In the genomic region with DNA sequence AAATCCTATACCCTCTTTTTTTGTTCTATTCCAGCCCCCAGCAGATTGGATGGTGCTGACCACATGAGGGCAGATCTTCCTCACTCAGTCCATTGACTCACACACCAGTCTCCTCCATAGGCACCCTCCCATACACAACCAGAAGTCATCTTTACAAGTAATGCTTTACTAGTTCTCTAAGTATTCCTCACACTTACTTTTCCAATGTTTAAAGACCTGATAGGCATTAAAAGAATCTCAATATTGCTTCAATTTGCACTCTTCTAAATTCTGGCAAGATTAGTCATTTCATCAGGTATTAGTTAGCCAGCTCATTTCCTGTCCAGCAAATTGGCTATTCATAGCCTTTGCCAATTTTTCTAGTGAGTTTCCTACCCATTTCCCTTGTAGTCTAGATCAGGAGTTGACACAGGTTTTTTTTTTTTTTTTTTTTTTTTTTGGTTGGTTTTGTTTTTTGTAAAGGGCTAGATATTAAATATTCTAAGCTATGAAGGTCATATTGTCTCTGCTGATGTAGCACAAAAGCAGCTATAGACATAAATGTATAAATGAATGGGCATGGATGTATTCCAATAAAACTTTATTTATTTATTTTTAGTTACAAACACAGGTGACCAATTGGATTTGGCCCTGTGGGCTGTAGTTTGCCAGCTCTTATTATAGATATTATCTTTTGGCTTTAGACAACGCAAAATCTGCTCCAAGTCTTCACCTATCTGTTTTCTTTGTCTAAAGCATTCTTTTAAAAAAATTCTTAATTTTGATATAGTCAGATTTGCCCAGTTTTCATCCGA, we compare ENCODE assay signal across 17 cellular contexts.
DNase-seq lines count a peak whose midpoint lies in the region; TF ChIP-seq lines count a peak whose summit lies in the region.
"Had no signal": no experiment of that assay in that cellular context is flagged by ENCODE, and none has a peak within 500 bp of the region (broad histone marks: within the 10 kb centered on the region; RNA-seq: fewer than 3 reads in every experiment).

No MANE protein-coding gene starts in this region.

- H3K4me1 Mint-ChIP-seq in HFFc6 (ENCODE audit: low read depth) = peaks cover 80% of the 10 kb centered on the region

- H3K27me3 Mint-ChIP-seq in HFFc6 (ENCODE audit: insufficient read depth) = no peaks in the 10 kb centered on the region; the same call in 1 of the 2 replicates

- TF ChIP-seq CTCF in A673 (conservative IDR thresholded peaks at IDR 0.05; ENCODE audit: low read depth, low read length) = no peak
- TF ChIP-seq CTCF in HFFc6 (IDR thresholded peaks at IDR 0.05) = peak; percentile 58
- no peak for TF ChIP-seq CTCF in fibroblast of lung (conservative IDR thresholded peaks at IDR 0.05 in 1 of 2, IDR thresholded peaks at IDR 0.05 in 1 of 2; ENCODE audit: low read depth in 1 of 2, low read length in 2 of 2)

- H3K9ac ChIP-seq in fibroblast of lung (ENCODE audit: insufficient read depth, low read length) = no peak overlapping the region

- H4K20me1 ChIP-seq in fibroblast of lung (ENCODE audit: control insufficient read depth, extremely low read depth, insufficient read depth, low read length) = no peaks in the 10 kb centered on the region

- no peak overlapping the region for H3K4me2 ChIP-seq in fibroblast of lung (ENCODE audit: extremely low read depth, insufficient read depth, low read length)

- peak overlapping the region; percentile 72 for H3K27ac Mint-ChIP-seq in HFFc6
- H3K27ac Mint-ChIP-seq: activated CD8-positive, alpha-beta memory T cell treated with anti-CD3 and anti-CD28 coated beads, Interleukin-2, amount 10 ng/mL, durations not matched to agents 7 days and 5 days; activated naive CD8-positive, alpha-beta T cell treated with anti-CD3 and anti-CD28 coated beads, Interleukin-2, amount 10 ng/mL, durations not matched to agents 7 days and 5 days had no signal

- H3K27me3 ChIP-seq in A673 (replicated peaks; ENCODE audit: insufficient read depth, low read depth, low read length, poor library complexity) (no peaks in the 10 kb centered on the region), fibroblast of lung (ENCODE audit: control insufficient read depth, insufficient read depth, low read length) (no peaks in the 10 kb centered on the region)

- CTCF ChIA-PET in A673 (lab: Charles Lee) = no interaction called here

- H3K4me1 ChIP-seq in A673 (ENCODE audit: insufficient read depth, low read length, poor library complexity, severe bottlenecking) (peaks cover 6% of the 10 kb centered on the region), fibroblast of lung (ENCODE audit: control insufficient read depth, extremely low read depth, insufficient read depth, low read length) (peaks cover 38% of the 10 kb centered on the region)

- H3K36me3 ChIP-seq in A673 (ENCODE audit: insufficient read depth, low read length, poor library complexity, severe bottlenecking) = no peaks in the 10 kb centered on the region
- H3K36me3 ChIP-seq in fibroblast of lung (ENCODE audit: control insufficient read depth, insufficient read depth, low read length) = no peaks in the 10 kb centered on the region

- H3K4me3 ChIP-seq in A673 (ENCODE audit: low read depth, low read length, poor library complexity, severe bottlenecking) = no peak overlapping the region
- H3K4me3 ChIP-seq in fibroblast of lung (replicated peaks in 1 of 4; ENCODE audit: control extremely low read depth in 1 of 4, insufficient read depth in 1 of 4, low read depth in 3 of 4, low read length in 4 of 4) = no peak overlapping the region

- BruUV-seq in A673 (replicated peaks; lab: Mats Ljungman, UMichigan) = no TSS peak

- POLR2A ChIA-PET in A673 (lab: Charles Lee; ENCODE audit: low non-redundant PET) = no interaction called here

- DNase-seq in A673 (ENCODE audit: low spot score) = peak; percentile 51
- peak; percentile 90 for DNase-seq in HFFc6
- peak; percentile 27 for DNase-seq in T1000 (lab: John Stamatoyannopoulos, UW)
- peak in 1 of 2 donors; percentile 84 for DNase-seq in fibroblast of lung (ENCODE audit: low read depth in 2 of 2)
- DNase-seq in globus pallidus (ENCODE audit: low spot score) = no peak
- DNase-seq in occipital lobe (lab: John Stamatoyannopoulos, UW) = no peak
- no peak for DNase-seq in H4 (ENCODE audit: low spot score)
- no peak for DNase-seq in SHP77 (lab: John Stamatoyannopoulos, UW)
- DNase-seq: activated CD8-positive, alpha-beta memory T cell treated with anti-CD3 and anti-CD28 coated beads, Interleukin-2, amount 10 ng/mL, durations not matched to agents 7 days and 5 days; activated naive CD8-positive, alpha-beta T cell treated with anti-CD3 and anti-CD28 coated beads, Interleukin-2, amount 10 ng/mL, durations not matched to agents 7 days and 5 days; cortex of kidney; kidney; NCI-H526 treated with DMSO at 0.1 percent for 48 hours; SIG-M5; stimulated activated CD4-positive, alpha-beta T cell treated with anti-CD3 and anti-CD28 coated beads, Interleukin-1b, Interleukin-23, amount 100 ng/mL, for 48 hours; trophoblast cell had no signal

- H3K79me2 ChIP-seq in fibroblast of lung (ENCODE audit: control insufficient read depth, insufficient read depth, low read length) = no peaks in the 10 kb centered on the region

- no peaks in the 10 kb centered on the region for H3K36me3 Mint-ChIP-seq in HFFc6 (ENCODE audit: low read depth)
- H3K36me3 Mint-ChIP-seq: activated CD8-positive, alpha-beta memory T cell treated with anti-CD3 and anti-CD28 coated beads, Interleukin-2, amount 10 ng/mL, durations not matched to agents 7 days and 5 days; activated naive CD8-positive, alpha-beta T cell treated with anti-CD3 and anti-CD28 coated beads, Interleukin-2, amount 10 ng/mL, durations not matched to agents 7 days and 5 days had no signal

- H3K9me3 ChIP-seq in A673 (ENCODE audit: low read depth, low read length, poor library complexity, severe bottlenecking) (no peaks in the 10 kb centered on the region), fibroblast of lung (ENCODE audit: control insufficient read depth, insufficient read depth, low read depth, low read length) (no peaks in the 10 kb centered on the region)

- no peaks in the 10 kb centered on the region for H3K9me3 Mint-ChIP-seq in HFFc6
- H3K9me3 Mint-ChIP-seq: activated naive CD8-positive, alpha-beta T cell treated with anti-CD3 and anti-CD28 coated beads, Interleukin-2, amount 10 ng/mL, durations not matched to agents 7 days and 5 days had no signal

- H3K4me3 Mint-ChIP-seq in HFFc6 = peak overlapping the region; percentile 5; the same call in 1 of the 2 replicates
- H3K4me3 Mint-ChIP-seq: activated CD8-positive, alpha-beta memory T cell treated with anti-CD3 and anti-CD28 coated beads, Interleukin-2, amount 10 ng/mL, durations not matched to agents 7 days and 5 days; activated naive CD8-positive, alpha-beta T cell treated with anti-CD3 and anti-CD28 coated beads, Interleukin-2, amount 10 ng/mL, durations not matched to agents 7 days and 5 days had no signal

- intact Hi-C loops in A673 (cut with micrococcal nuclease; ENCODE audit: unreplicated experiment) = loop anchor here (5.0 to 10.0 kb wide), 2 partner anchors 228 to 345 kb away; no protein-coding TSS in a partner anchor

- no peak overlapping the region for H2AFZ ChIP-seq in fibroblast of lung (ENCODE audit: low read length)

- H3K27ac ChIP-seq in A673 (ENCODE audit: low read depth, low read length, poor library complexity, severe bottlenecking) (no peak overlapping the region), fibroblast of lung (ENCODE audit: insufficient read depth, low read length) (peak overlapping the region; percentile 64)
- H3K27ac ChIP-seq: VCaP had no signal

Comparison
In these comparisons a context has a peak if more than half of its experiments do, and no peak if none do; other contexts are left out.
1. DNase-seq: peak in A673 (single experiment), HFFc6 (single experiment) and T1000 (single experiment); none in globus pallidus (single experiment), occipital lobe (single experiment), H4 (single experiment) and SHP77 (0 of 2).